In the genomic region with DNA sequence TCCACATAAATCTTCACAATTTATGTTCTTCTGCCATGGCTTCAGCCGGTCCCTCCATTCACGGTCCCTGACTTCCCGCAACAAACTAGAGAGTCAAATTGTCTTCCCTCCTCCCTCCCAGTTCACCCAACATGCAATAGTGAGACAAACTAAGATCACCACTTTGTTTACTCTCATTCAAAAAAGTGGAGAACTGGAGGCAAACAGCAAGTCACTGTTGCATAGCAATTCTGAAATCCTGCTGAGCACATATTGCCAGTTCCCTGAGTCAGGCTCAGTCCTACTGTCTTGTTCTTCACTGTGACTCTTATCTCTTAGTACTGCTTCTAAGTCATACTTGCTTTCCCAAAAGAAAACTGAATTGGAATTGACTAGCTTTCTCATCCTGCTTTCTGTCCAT, we compare ENCODE assay signal across 21 cellular contexts.
A peak's percentile ranks its signal among the peaks of the same experiment; 100 is the strongest.
DNase-seq lines count a peak whose midpoint lies in the region; ATAC-seq, FAIRE-seq and TF ChIP-seq lines count a peak whose summit lies in the region.
"Had no signal": no experiment of that assay in that cellular context is flagged by ENCODE, and none has a peak within 500 bp of the region (broad histone marks: within the 10 kb centered on the region; RNA-seq: fewer than 3 reads in every experiment).

No MANE protein-coding gene starts in this region.

- H3K4me3 ChIP-seq in K562 = no peak overlapping the region
- H3K4me3 ChIP-seq in esophagus muscularis mucosa = no peak overlapping the region
- H3K4me3 ChIP-seq in mesenchymal stem cell (ENCODE audit: insufficient read depth in 1 of 2, low read depth in 1 of 2, low read length in 2 of 2) = no peak overlapping the region
- H3K4me3 ChIP-seq: A549, GM12878, GM23338 had no signal

- H3K27ac ChIP-seq in K562 (ENCODE audit: extremely low read depth, low read depth, low read length) (no peak overlapping the region), esophagus muscularis mucosa (replicated peaks in 1 of 4) (no peak overlapping the region), mesenchymal stem cell (ENCODE audit: low read length, poor library complexity, severe bottlenecking) (no peak overlapping the region)
- H3K27ac ChIP-seq: A549 had no signal

- intact Hi-C loops in K562 (cut with micrococcal nuclease) (no loop called here), esophagus muscularis mucosa (cut with DNase I) (no loop called here)

- H4K20me1 ChIP-seq in K562 (replicated peaks; ENCODE audit: control insufficient read depth, insufficient read depth, low read length) = no peaks in the 10 kb centered on the region

- H3K36me3 ChIP-seq in K562 (ENCODE audit: control insufficient read depth, insufficient read depth, low read length) (no peaks in the 10 kb centered on the region), esophagus muscularis mucosa (no peaks in the 10 kb centered on the region), mesenchymal stem cell (ENCODE audit: control insufficient read depth in 1 of 2, insufficient read depth in 2 of 2, low read depth in 1 of 2, low read length in 2 of 2) (no peaks in the 10 kb centered on the region)

- H3K9me3 ChIP-seq in K562 (replicated peaks; ENCODE audit: control insufficient read depth, insufficient read depth, low read depth, low read length) (peaks cover 3% of the 10 kb centered on the region; the same call in 1 of the 2 replicates), esophagus muscularis mucosa (peaks cover 0 to 23% (median 2%) of the 10 kb centered on the region in 4 donors), mesenchymal stem cell (ENCODE audit: control insufficient read depth, low read length) (peaks cover 7% of the 10 kb centered on the region)

- H3K79me1 ChIP-seq in mesenchymal stem cell (replicated peaks; ENCODE audit: low read length, poor library complexity, severe bottlenecking) = no peaks in the 10 kb centered on the region

- TF ChIP-seq CTCF in K562 (IDR thresholded peaks at IDR 0.05 in 2 of 3, conservative IDR thresholded peaks at IDR 0.05 in 1 of 3; ENCODE audit: insufficient read depth in 2 of 3, low read depth in 1 of 3, low read length in 3 of 3) (no peak), esophagus muscularis mucosa (IDR thresholded peaks at IDR 0.05) (no peak)

- in situ Hi-C loops in K562 (cut with MboI) = no loop called here

- no peak overlapping the region for H2BK120ac ChIP-seq in mesenchymal stem cell (ENCODE audit: low read depth, low read length)

- peak; percentile 19; the same call in 1 of the 2 replicates for TF ChIP-seq EP300 in K562 (IDR thresholded peaks at IDR 0.05; ENCODE audit: low read length)
- TF ChIP-seq EP300 in esophagus muscularis mucosa (IDR thresholded peaks at IDR 0.05) = no peak

- H3K4me2 ChIP-seq in K562 (ENCODE audit: insufficient read depth, low read length) = no peak overlapping the region
- H3K4me2 ChIP-seq in mesenchymal stem cell (ENCODE audit: low read length, poor library complexity, severe bottlenecking) = no peak overlapping the region
- H3K4me2 ChIP-seq: A549, GM23338 had no signal

- no peak overlapping the region for H2AK5ac ChIP-seq in mesenchymal stem cell (ENCODE audit: low read length, severe bottlenecking)

- H3K14ac ChIP-seq in mesenchymal stem cell (ENCODE audit: low read length in 2 of 2) = no peak overlapping the region

- 9% methylated on average over 3 of the region's 3 CpGs for WGBS in K562 (ENCODE audit: insufficient coverage, low coverage, missing lambda C conversion rate)
- 91% methylated on average over 3 of the region's 3 CpGs for WGBS in esophagus muscularis mucosa
- 97% methylated on average over 3 of the region's 3 CpGs for WGBS in mesenchymal stem cell

- no peak overlapping the region for H4K91ac ChIP-seq in mesenchymal stem cell (ENCODE audit: low read length)

- H2BK12ac ChIP-seq in mesenchymal stem cell (ENCODE audit: low read length in 2 of 2) = no peak overlapping the region

- no peak overlapping the region for H3K23ac ChIP-seq in mesenchymal stem cell (ENCODE audit: low read length in 2 of 2)

- no peak overlapping the region for H2BK15ac ChIP-seq in mesenchymal stem cell (ENCODE audit: low read depth, poor library complexity, severe bottlenecking)

- H2AFZ ChIP-seq in K562 (ENCODE audit: low read depth, low read length) (no peak overlapping the region), mesenchymal stem cell (ENCODE audit: low read depth, low read length) (no peak overlapping the region)
- H2AFZ ChIP-seq: GM23338 had no signal

- TF ChIP-seq RAD21 in K562 (CRISPR knock-in tag; conservative IDR thresholded peaks at IDR 0.05 in 1 of 2, IDR thresholded peaks at IDR 0.05 in 1 of 2) = no peak

- ATAC-seq in K562 = peak; percentile 49; the same call in 2 of the 3 replicates
- ATAC-seq: A549, GM12878, GM23338, HCT116 had no signal

- H3K4ac ChIP-seq in mesenchymal stem cell (ENCODE audit: low read depth in 1 of 2, low read length in 2 of 2) = no peak overlapping the region

- H3K27me3 ChIP-seq in K562 (ENCODE audit: control insufficient read depth in 2 of 2, insufficient read depth in 2 of 2, low read length in 2 of 2) (no peaks in the 10 kb centered on the region), esophagus muscularis mucosa (no peaks in the 10 kb centered on the region), mesenchymal stem cell (ENCODE audit: control insufficient read depth in 1 of 2, insufficient read depth in 1 of 2, low read length in 2 of 2) (no peaks in the 10 kb centered on the region)

- POLR2A ChIA-PET in K562 (lab: Yijun Ruan, JAX) = no interaction called here

- TF ChIP-seq POLR2A in K562 (conservative IDR thresholded peaks at IDR 0.05) = no peak
- no peak for TF ChIP-seq POLR2A in esophagus muscularis mucosa (IDR thresholded peaks at IDR 0.05; ENCODE audit: low read depth)

- BruUV-seq in K562 (replicated peaks; lab: Mats Ljungman, UMichigan) = no TSS peak

- no peaks in the 10 kb centered on the region for H3K9me1 ChIP-seq in K562 (ENCODE audit: control insufficient read depth, insufficient read depth, low read length)

- no peak overlapping the region for H3K18ac ChIP-seq in mesenchymal stem cell (ENCODE audit: low read depth in 1 of 2, low read length in 2 of 2)

- CTCF ChIA-PET in K562 (lab: Yijun Ruan, JAX; ENCODE audit: low intra/inter-chr PET ratio) = no interaction called here

- H3K9ac ChIP-seq in K562 (ENCODE audit: insufficient read depth in 1 of 2, low read depth in 2 of 2, low read length in 2 of 2) (no peak overlapping the region), mesenchymal stem cell (ENCODE audit: low read length) (no peak overlapping the region)

- no peaks in the 10 kb centered on the region for H3K4me1 ChIP-seq in K562 (replicated peaks in 1 of 2; ENCODE audit: control insufficient read depth in 2 of 2, insufficient read depth in 2 of 2, low read length in 2 of 2)
- no peaks in the 10 kb centered on the region for H3K4me1 ChIP-seq in esophagus muscularis mucosa
- no peaks in the 10 kb centered on the region for H3K4me1 ChIP-seq in mesenchymal stem cell (ENCODE audit: control insufficient read depth, insufficient read depth, low read depth, low read length)
- H3K4me1 ChIP-seq: A549 had no signal

- H4K8ac ChIP-seq in mesenchymal stem cell (ENCODE audit: low read length) = no peak overlapping the region

- DNase-seq in NCI-H460 (ENCODE audit: extremely low read depth, low read depth) = peak; percentile 6
- DNase-seq in K562 (ENCODE audit: extremely low read depth in 1 of 4, low spot score in 3 of 4) = peak in 1 of 4 experiments; percentile 4
- peak; percentile 66 for DNase-seq in esophagus muscularis mucosa (ENCODE audit: extremely low spot score)
- DNase-seq in mesenchymal stem cell = peak; percentile 29
- no peak for DNase-seq in Ammon's horn (ENCODE audit: low spot score)
- DNase-seq in stimulated activated CD4-positive, alpha-beta T cell treated with anti-CD3 and anti-CD28 coated beads, Interleukin-15, amount 100 ng/mL, for 24 hours = no peak
- DNase-seq in pons (ENCODE audit: low spot score) = no peak
- DNase-seq: 8988T; ACHN; AML-193; C1 segment of cervical spinal cord; CD4-positive, alpha-beta memory T cell; COR-L47; DMS79; EL; GDM1; H9 had no signal

- no peak overlapping the region for H2BK5ac ChIP-seq in mesenchymal stem cell (ENCODE audit: low read depth, low read length, poor library complexity, severe bottlenecking)

- no peak for FAIRE-seq in K562 (lab: Jason Lieb, UNC)
- FAIRE-seq: A549, GM12878 had no signal

- no peaks in the 10 kb centered on the region for H3K79me2 ChIP-seq in K562 (ENCODE audit: control insufficient read depth, insufficient read depth, low read length)

TF ChIP-seq in K562, 482 proteins besides CTCF, POLR2A, EP300 and RAD21 (continues in another document):
- no peak for TF ChIP-seq SMARCA4 (IDR thresholded peaks at IDR 0.05)
- TF ChIP-seq FOS (IDR thresholded peaks at IDR 0.05; ENCODE audit: extremely low read depth, insufficient read length) = no peak
- TF ChIP-seq CXXC5 (CRISPR knock-in tag; IDR thresholded peaks at IDR 0.05) = no peak
- TF ChIP-seq, protein P1, sequence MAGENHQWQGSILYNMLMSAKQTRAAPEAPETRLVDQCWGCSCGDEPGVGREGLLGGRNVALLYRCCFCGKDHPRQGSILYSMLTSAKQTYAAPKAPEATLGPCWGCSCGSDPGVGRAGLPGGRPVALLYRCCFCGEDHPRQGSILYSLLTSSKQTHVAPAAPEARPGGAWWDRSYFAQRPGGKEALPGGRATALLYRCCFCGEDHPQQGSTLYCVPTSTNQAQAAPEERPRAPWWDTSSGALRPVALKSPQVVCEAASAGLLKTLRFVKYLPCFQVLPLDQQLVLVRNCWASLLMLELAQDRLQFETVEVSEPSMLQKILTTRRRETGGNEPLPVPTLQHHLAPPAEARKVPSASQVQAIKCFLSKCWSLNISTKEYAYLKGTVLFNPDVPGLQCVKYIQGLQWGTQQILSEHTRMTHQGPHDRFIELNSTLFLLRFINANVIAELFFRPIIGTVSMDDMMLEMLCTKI (IDR thresholded peaks at IDR 0.05; ENCODE audit: partially characterized antibody) = no peak

Comparison
In these comparisons a context has a peak if more than half of its experiments do, and no peak if none do; other contexts are left out.
1. DNase-seq: peak in NCI-H460 (single experiment), esophagus muscularis mucosa (single experiment) and mesenchymal stem cell (single experiment); none in Ammon's horn (single experiment), stimulated activated CD4-positive, alpha-beta T cell treated with anti-CD3 and anti-CD28 coated beads, Interleukin-15, amount 100 ng/mL, for 24 hours (single experiment) and pons (single experiment).